ENCODE assay signal across 12 cellular contexts in the genomic region with DNA sequence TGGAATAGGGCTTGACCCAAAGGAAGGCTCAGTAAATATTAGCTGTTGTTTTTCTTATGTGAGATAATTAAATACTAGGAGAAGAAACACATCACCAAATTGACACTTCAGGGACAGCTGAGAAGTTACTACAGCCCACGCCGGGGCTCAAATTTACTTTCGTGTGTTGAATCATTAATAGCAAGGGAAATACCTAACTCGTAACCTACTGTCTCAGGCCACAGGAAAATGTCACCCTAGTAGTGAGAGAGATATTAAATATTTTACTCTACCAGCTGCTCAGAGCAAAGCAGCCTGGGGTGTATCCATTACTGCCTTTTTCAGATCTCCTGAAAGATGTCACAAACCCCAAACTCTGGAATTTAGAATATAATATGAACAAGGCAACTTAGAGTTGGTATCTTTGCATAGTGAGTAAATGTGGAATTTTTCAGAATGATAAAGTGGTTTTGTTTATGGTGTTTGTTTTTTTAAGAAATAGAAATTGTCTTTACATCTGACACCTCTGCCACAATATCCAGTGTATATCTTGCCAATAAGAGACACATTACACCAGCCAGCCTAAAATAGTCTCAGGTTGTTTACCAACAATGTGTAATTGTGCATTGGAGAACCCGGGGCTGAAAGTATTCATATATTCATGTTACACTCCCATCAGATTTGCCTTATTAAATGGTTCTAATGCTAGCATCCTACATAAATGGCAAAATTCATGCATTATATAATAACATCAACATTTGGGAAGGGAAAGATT. TPM values are rescaled to one million over a fixed set of nuclear protein-coding genes. Genes with fewer than 3 reads are reported as not detected.
DNase-seq lines count a peak whose midpoint lies in the region; ATAC-seq, FAIRE-seq and TF ChIP-seq lines count a peak whose summit lies in the region.
"Had no signal": no experiment of that assay in that cellular context is flagged by ENCODE, and none has a peak within 500 bp of the region (broad histone marks: within the 10 kb centered on the region; RNA-seq: fewer than 3 reads in every experiment).

No MANE protein-coding gene starts in this region.

- H3K4me1 ChIP-seq in small intestine (ENCODE audit: control insufficient read depth in 2 of 2, insufficient read depth in 1 of 2, low read depth in 1 of 2, low read length in 1 of 2), result peaks cover 0 to 3% of the 10 kb centered on the region in 2 donors

- TF ChIP-seq POLR2A in lower leg skin (IDR thresholded peaks at IDR 0.05), result no peak

- no peak overlapping the region for H3K27ac ChIP-seq in small intestine (ENCODE audit: low read depth in 1 of 2, low read length in 1 of 2)
- H3K27ac ChIP-seq: brain microvascular endothelial cell had no signal

- no peak for TF ChIP-seq CTCF in lower leg skin (IDR thresholded peaks at IDR 0.05)

- no peaks in the 10 kb centered on the region for H3K9me3 Mint-ChIP-seq in stimulated activated naive B cell treated with anti-CD40 and anti-IgM and Interleukin-4, amounts not matched to agents 10 μg/mL and 1 μg/mL and 100 μg/mL, for 72 hours
- no peaks in the 10 kb centered on the region for H3K9me3 Mint-ChIP-seq in stimulated activated naive CD8-positive, alpha-beta T cell treated with anti-CD3 and anti-CD28 coated beads, Interleukin-15, amount 100 ng/mL, for 72 hours
- H3K9me3 Mint-ChIP-seq: natural killer cell had no signal

- no peaks in the 10 kb centered on the region for H3K9me3 ChIP-seq in small intestine (ENCODE audit: control insufficient read depth, low read depth)

- no peak overlapping the region for H3K4me3 Mint-ChIP-seq in stimulated activated naive B cell treated with anti-CD40 and anti-IgM and Interleukin-4, amounts not matched to agents 10 μg/mL and 1 μg/mL and 100 μg/mL, for 72 hours
- H3K4me3 Mint-ChIP-seq in stimulated activated naive CD8-positive, alpha-beta T cell treated with anti-CD3 and anti-CD28 coated beads, Interleukin-15, amount 100 ng/mL, for 72 hours, result no peak overlapping the region
- H3K4me3 Mint-ChIP-seq: natural killer cell had no signal

- FAIRE-seq in small intestine (lab: Jason Lieb, UNC), result no peak
- FAIRE-seq: GM12892 had no signal

- H3K4me3 ChIP-seq in lower leg skin (ENCODE audit: low read depth, poor library complexity, severe bottlenecking), result no peak overlapping the region
- H3K4me3 ChIP-seq in small intestine (ENCODE audit: low read depth in 1 of 2, low read length in 2 of 2), result no peak overlapping the region

- DNase-seq in stimulated activated naive B cell treated with anti-CD40 and anti-IgM and Interleukin-4, amounts not matched to agents 10 μg/mL and 1 μg/mL and 100 μg/mL, for 72 hours, result no peak
- DNase-seq in lower leg skin (ENCODE audit: low spot score in 2 of 2) (no peak), small intestine (no peak)
- no peak for DNase-seq in stimulated activated naive CD8-positive, alpha-beta T cell treated with anti-CD3 and anti-CD28 coated beads, Interleukin-15, amount 100 ng/mL, for 72 hours
- DNase-seq: brain microvascular endothelial cell, natural killer cell, NCI-H187, PC-3 had no signal

- no peak overlapping the region for H3K27ac Mint-ChIP-seq in stimulated activated naive B cell treated with anti-CD40 and anti-IgM and Interleukin-4, amounts not matched to agents 10 μg/mL and 1 μg/mL and 100 μg/mL, for 72 hours
- H3K27ac Mint-ChIP-seq in stimulated activated naive CD8-positive, alpha-beta T cell treated with anti-CD3 and anti-CD28 coated beads, Interleukin-15, amount 100 ng/mL, for 72 hours, result no peak overlapping the region
- H3K27ac Mint-ChIP-seq: natural killer cell had no signal

- H3K36me3 Mint-ChIP-seq in stimulated activated naive B cell treated with anti-CD40 and anti-IgM and Interleukin-4, amounts not matched to agents 10 μg/mL and 1 μg/mL and 100 μg/mL, for 72 hours, result no peaks in the 10 kb centered on the region
- H3K36me3 Mint-ChIP-seq: natural killer cell had no signal

- no peaks in the 10 kb centered on the region for H3K27me3 ChIP-seq in small intestine (ENCODE audit: control insufficient read depth in 2 of 2, insufficient read depth in 2 of 2, low read length in 2 of 2)
- H3K27me3 ChIP-seq: brain microvascular endothelial cell had no signal

- H3K36me3 ChIP-seq in small intestine (ENCODE audit: control insufficient read depth in 2 of 2, insufficient read depth in 2 of 2, low read length in 2 of 2), result peaks cover 0 to 2% of the 10 kb centered on the region in 2 donors

- 86 to 92% methylated on average over 5 of the region's 5 CpGs for WGBS in lower leg skin, 2 donors
- WGBS in small intestine, 3 donors, result 80 to 86% (median 81%) methylated on average over 5 of the region's 5 CpGs

- H3K27me3 Mint-ChIP-seq in stimulated activated naive B cell treated with anti-CD40 and anti-IgM and Interleukin-4, amounts not matched to agents 10 μg/mL and 1 μg/mL and 100 μg/mL, for 72 hours, result no peaks in the 10 kb centered on the region
- H3K27me3 Mint-ChIP-seq in stimulated activated naive CD8-positive, alpha-beta T cell treated with anti-CD3 and anti-CD28 coated beads, Interleukin-15, amount 100 ng/mL, for 72 hours, result no peaks in the 10 kb centered on the region

- peaks cover 4 to 21% of the 10 kb centered on the region in 2 donors for H3K4me1 Mint-ChIP-seq in stimulated activated naive B cell treated with anti-CD40 and anti-IgM and Interleukin-4, amounts not matched to agents 10 μg/mL and 1 μg/mL and 100 μg/mL, for 72 hours
- H3K4me1 Mint-ChIP-seq in stimulated activated naive CD8-positive, alpha-beta T cell treated with anti-CD3 and anti-CD28 coated beads, Interleukin-15, amount 100 ng/mL, for 72 hours, result peaks cover 10% of the 10 kb centered on the region

- ATAC-seq in GM19351 (IDR thresholded peaks at IDR 0.05; ENCODE audit: unreplicated experiment) (peak; percentile 88), HG02678 (IDR thresholded peaks at IDR 0.05; ENCODE audit: unreplicated experiment) (peak; percentile 89), HG03469 (IDR thresholded peaks at IDR 0.05; ENCODE audit: unreplicated experiment) (peak; percentile 89)
- peak; percentile 77 to 81 for ATAC-seq in stimulated activated naive B cell treated with anti-CD40 and anti-IgM and Interleukin-4, amounts not matched to agents 10 μg/mL and 1 μg/mL and 100 μg/mL, for 72 hours (replicated peaks)
- no peak for ATAC-seq in stimulated activated naive CD8-positive, alpha-beta T cell treated with anti-CD3 and anti-CD28 coated beads, Interleukin-15, amount 100 ng/mL, for 72 hours
- ATAC-seq: natural killer cell, PC-3 had no signal

- intact Hi-C loops in lower leg skin (cut with DNase I; ENCODE audit: low total_unique reads), result no loop called here

RNA-seq across cellular contexts. Expression of gene ATP8B1, which starts 48.4 kb away (rescaled TPM):
- total RNA-seq in lower leg skin, result 10 to 100 TPM; 21.6 to 32.1 (median 26.8) TPM
- polyA plus RNA-seq in small intestine, result 10 to 100 TPM; 25.5 to 57.1 (median 28.4) TPM
- total RNA-seq: natural killer cell had no signal
